Comparison of ENCODE assay signal across 10 cellular contexts in the genomic region with DNA sequence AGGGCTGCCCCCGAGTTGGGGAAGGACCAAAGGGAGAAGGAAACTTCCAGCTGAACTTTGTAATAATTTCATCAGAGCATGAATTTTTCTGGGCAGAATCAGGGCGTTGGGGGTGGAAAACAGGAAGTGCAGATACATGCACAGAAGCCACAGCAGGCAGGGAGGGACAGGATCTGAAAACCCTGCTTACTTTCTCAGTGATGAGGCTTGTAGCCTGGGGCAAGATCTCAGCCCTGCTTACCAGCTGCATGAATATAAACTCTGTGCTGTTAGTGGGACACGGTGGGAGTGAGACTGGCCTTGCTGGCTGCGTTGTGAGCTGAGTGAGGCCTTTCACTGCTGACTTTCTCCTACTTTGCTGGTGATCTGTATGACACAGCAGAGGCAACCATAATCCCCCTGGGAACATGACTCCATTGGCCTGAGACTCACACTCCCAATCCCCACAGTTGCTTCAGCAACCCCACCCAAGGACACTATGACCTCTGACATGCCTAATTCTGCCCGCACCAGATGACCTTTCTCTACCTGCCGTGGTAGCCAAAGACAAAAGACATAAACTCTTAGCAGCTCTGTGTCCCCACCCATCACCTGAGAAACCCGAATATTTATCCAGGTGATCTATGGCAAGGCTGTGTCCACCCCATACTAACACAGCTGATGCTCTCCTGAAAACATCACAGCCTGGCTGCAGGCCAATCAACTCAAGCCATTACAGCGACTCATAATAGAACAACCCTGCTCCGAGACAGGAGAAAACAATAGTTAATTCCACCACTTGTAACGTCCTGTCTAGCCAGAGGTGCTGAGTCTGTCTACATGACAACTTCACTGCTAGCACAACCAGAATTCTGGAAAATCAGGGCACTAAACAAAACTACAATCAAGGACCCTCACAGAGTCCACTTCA.
A peak's percentile ranks its signal among the peaks of the same experiment; 100 is the strongest.
DNase-seq lines count a peak whose midpoint lies in the region; ATAC-seq and TF ChIP-seq lines count a peak whose summit lies in the region.
"Had no signal": no experiment of that assay in that cellular context is flagged by ENCODE, and none has a peak within 500 bp of the region (broad histone marks: within the 10 kb centered on the region; RNA-seq: fewer than 3 reads in every experiment).

No MANE protein-coding gene starts in this region.

- TF ChIP-seq CTCF in tibial nerve (IDR thresholded peaks at IDR 0.05) (no peak), vagina (IDR thresholded peaks at IDR 0.05) (no peak)

- H3K27me3 ChIP-seq in tibial nerve (no peaks in the 10 kb centered on the region), vagina (no peaks in the 10 kb centered on the region)

- intact Hi-C loops in vagina (cut with DNase I): no loop called here

- DNase-seq in SKM-1 treated with dmso at 0.1 percent for 144 hours (lab: John Stamatoyannopoulos, UW; ENCODE audit: unreplicated experiment) (peak; percentile 66), kidney tubule cell (ENCODE audit: low spot score) (peak; percentile 57), HuH-7.5 (ENCODE audit: low spot score) (no peak), tibial nerve (ENCODE audit: low spot score in 2 of 2) (no peak), vagina (ENCODE audit: extremely low spot score in 2 of 2) (no peak)
- no peak for DNase-seq in stimulated activated naive CD8-positive, alpha-beta T cell treated with anti-CD3 and anti-CD28 coated beads, Interleukin-15, Interleukin-2, amounts not matched to agents 100 U/mL and 50 U/mL, for 24 hours
- DNase-seq: activated naive CD4-positive, alpha-beta T cell; NCI-H1092 had no signal

- H3K4me1 ChIP-seq in tibial nerve (no peaks in the 10 kb centered on the region), vagina (no peaks in the 10 kb centered on the region)

- H3K9me3 ChIP-seq in tibial nerve (peaks cover 0 to 30% (median 2%) of the 10 kb centered on the region in 4 donors), vagina (no peaks in the 10 kb centered on the region)

- no peaks in the 10 kb centered on the region for H3K36me3 ChIP-seq in tibial nerve
- no peaks in the 10 kb centered on the region for H3K36me3 ChIP-seq in vagina

- 56 to 60% methylated on average over 10 of the region's 10 CpGs for WGBS in tibial nerve, 2 donors

- TF ChIP-seq EP300 in tibial nerve (IDR thresholded peaks at IDR 0.05): no peak

- ATAC-seq in GM18499 (IDR thresholded peaks at IDR 0.05; ENCODE audit: insufficient read depth, unreplicated experiment) (peak; percentile 85), HG03432 (IDR thresholded peaks at IDR 0.05; ENCODE audit: unreplicated experiment) (peak; percentile 89)
- ATAC-seq in stimulated activated naive CD8-positive, alpha-beta T cell treated with anti-CD3 and anti-CD28 coated beads, Interleukin-15, Interleukin-2, amounts not matched to agents 100 U/mL and 50 U/mL, for 24 hours: no peak

- TF ChIP-seq POLR2A in tibial nerve (IDR thresholded peaks at IDR 0.05) (no peak), vagina (IDR thresholded peaks at IDR 0.05) (no peak)

- H3K4me3 ChIP-seq in tibial nerve (no peak overlapping the region), vagina (no peak overlapping the region)

- H3K27ac ChIP-seq in tibial nerve (no peak overlapping the region), vagina (no peak overlapping the region)

Comparison
In these comparisons a context has a peak if more than half of its experiments do, and no peak if none do; other contexts are left out.
1. DNase-seq: peak in SKM-1 treated with dmso at 0.1 percent for 144 hours (single experiment) and kidney tubule cell (single experiment); none in stimulated activated naive CD8-positive, alpha-beta T cell treated with anti-CD3 and anti-CD28 coated beads, Interleukin-15, Interleukin-2, amounts not matched to agents 100 U/mL and 50 U/mL, for 24 hours (single experiment), HuH-7.5 (single experiment), tibial nerve (0 of 2) and vagina (0 of 2).